Comparison of ENCODE assay signal across 8 cellular contexts in genomic region chr22:40855960-40856512, GRCh38. TPM values are rescaled to one million over a fixed set of nuclear protein-coding genes. Genes with fewer than 3 reads are reported as not detected.
DNase-seq lines count a peak whose midpoint lies in the region; ATAC-seq and TF ChIP-seq lines count a peak whose summit lies in the region.

No MANE protein-coding gene starts in this region.

- H3K4me1 ChIP-seq in NT2/D1 (ENCODE audit: insufficient read depth, insufficient read length) (no peaks in the 10 kb centered on the region), rectal smooth muscle tissue (ENCODE audit: control insufficient read depth, insufficient read depth, low read length) (peaks cover 23% of the 10 kb centered on the region)

- CTCF ChIA-PET in AG04450 (lab: Charles Lee) = interaction anchor here (1.2 to 1.6 kb wide), 2 partner anchors 173 to 174 kb away, joined by 3 to 5 read pairs; no protein-coding TSS in a partner anchor

- peaks cover 43% of the 10 kb centered on the region for H3K36me3 ChIP-seq in NT2/D1 (ENCODE audit: insufficient read depth, insufficient read length, low read length)
- peaks cover 2% of the 10 kb centered on the region for H3K36me3 ChIP-seq in rectal smooth muscle tissue (ENCODE audit: control insufficient read depth, insufficient read depth, low read length)

- peaks cover 3% of the 10 kb centered on the region; the same call in 1 of the 2 replicates for H3K9me3 ChIP-seq in AG04450 (ENCODE audit: control insufficient read depth, insufficient read depth, low read length)
- H3K9me3 ChIP-seq in NT2/D1 (ENCODE audit: insufficient read depth, low read length) = no peaks in the 10 kb centered on the region

- DNase-seq in AG04450 (ENCODE audit: low read depth, low spot score) (no peak), GM12864 (ENCODE audit: low read depth) (no peak), NT2/D1 (ENCODE audit: low read depth, low spot score) (no peak), astrocyte of the hippocampus (ENCODE audit: low read depth, low spot score) (peak; percentile 54), hippocampal formation (lab: John Stamatoyannopoulos, UW) (peak; percentile 29 to 61), GOT3 (lab: John Stamatoyannopoulos, UW) (no peak)

- TF ChIP-seq CTCF in AG04450 (IDR thresholded peaks at IDR 0.05; ENCODE audit: low read depth, low read length) (no peak), GM12864 (IDR thresholded peaks at IDR 0.05; ENCODE audit: low read depth, low read length, missing control alignments) (no peak)

- ATAC-seq in HG02840 (IDR thresholded peaks at IDR 0.05; ENCODE audit: low FRiP score, unreplicated experiment) = peak; percentile 16

- H3K27ac ChIP-seq in AG04450 (ENCODE audit: low read depth, low read length) (peak overlapping the region; percentile 68), rectal smooth muscle tissue (ENCODE audit: low read depth, low read length) (peak overlapping the region; percentile 94)

- POLR2A ChIA-PET in AG04450 (lab: Yijun Ruan, JAX) = interaction anchor here (0.7 to 1.4 kb wide), 7 partner anchors 37 to 612 kb away, joined by 4 to 9 read pairs (median 4); partner anchors contain the start of genes ACO2, PHF5A, RBX1 and SLC25A17

- no peaks in the 10 kb centered on the region for H3K27me3 ChIP-seq in AG04450 (ENCODE audit: control insufficient read depth, insufficient read depth, low read length)
- no peaks in the 10 kb centered on the region for H3K27me3 ChIP-seq in NT2/D1 (ENCODE audit: insufficient read depth, insufficient read length)
- no peaks in the 10 kb centered on the region for H3K27me3 ChIP-seq in rectal smooth muscle tissue (ENCODE audit: control insufficient read depth, insufficient read depth, low read length)

- H3K4me3 ChIP-seq in AG04450 (ENCODE audit: low read depth, low read length) (peak overlapping the region; percentile 77), GM12864 (ENCODE audit: low read depth, low read length) (peak overlapping the region; percentile 73), NT2/D1 (ENCODE audit: insufficient read length, low read depth) (peak overlapping the region; percentile 95), rectal smooth muscle tissue (ENCODE audit: low read length) (peak overlapping the region; percentile 99)

- H3K9ac ChIP-seq in NT2/D1 (ENCODE audit: insufficient read length, low read depth) (peak overlapping the region; percentile 97), rectal smooth muscle tissue (ENCODE audit: low read length) (peak overlapping the region; percentile 98)

RNA-seq across cellular contexts. Expression of gene ST13, which starts 0.4 kb away (rescaled TPM):
- polyA plus RNA-seq in AG04450 (2011; rRNA removed) = 193 and 271 TPM in 2 replicates
- 90.1 and 114 TPM in 2 replicates for polyA minus RNA-seq in AG04450 (2011; rRNA and poly(A)+ RNA removed)

RNA-seq across cellular contexts. Expression of gene XPNPEP3, which starts 0.9 kb away (rescaled TPM):
- polyA plus RNA-seq in AG04450 (2011; rRNA removed) = 22.7 and 26.3 TPM in 2 replicates
- polyA minus RNA-seq in AG04450 (2011; rRNA and poly(A)+ RNA removed) = 31.6 and 33.9 TPM in 2 replicates

RNA-seq across cellular contexts. Expression of gene DNAJB7, which starts 5.9 kb away (rescaled TPM):
- polyA plus RNA-seq in AG04450 (2011; rRNA removed) = not detected in 2 replicates
- polyA minus RNA-seq in AG04450 (2011; rRNA and poly(A)+ RNA removed) = not detected in 2 replicates

RNA-seq across cellular contexts. Expression of gene SLC25A17, which starts 36.9 kb away (rescaled TPM):
- 24.1 and 28.8 TPM in 2 replicates for polyA plus RNA-seq in AG04450 (2011; rRNA removed)
- 7.9 and 11.2 TPM in 2 replicates for polyA minus RNA-seq in AG04450 (2011; rRNA and poly(A)+ RNA removed)

Comparison
In these comparisons a context has a peak if more than half of its experiments do, and no peak if none do; other contexts are left out.
1. DNase-seq: peak in astrocyte of the hippocampus (single experiment) and hippocampal formation (2 of 2); none in AG04450 (single experiment), GM12864 (single experiment), NT2/D1 (single experiment) and GOT3 (single experiment).
2. Peak in every context shown above with its lines, with median percentiles within 50 percentile points of each other: H3K4me3 ChIP-seq.